Comparison of ENCODE assay signal across 1 cellular context in genomic region chr16:47584464-47585225, GRCh38.
A peak's percentile ranks its signal among the peaks of the same experiment; 100 is the strongest.
TF ChIP-seq lines count a peak whose summit lies in the region.

No MANE protein-coding gene starts in this region.

TF ChIP-seq in GM12878, 131 proteins besides CTCF, POLR2A, EP300 and RAD21 (continued from another document):
- TF ChIP-seq IKZF1 (conservative IDR thresholded peaks at IDR 0.05), result 0 out of 2 replicates have a peak, but pooled peaks have one; percentile 23
- no peak for TF ChIP-seq TARDBP (IDR thresholded peaks at IDR 0.05; ENCODE audit: borderline replicate concordance)
